ENCODE assay signal across 24 cellular contexts in genomic region chr13:22001336-22001735, GRCh38.
A peak's percentile ranks its signal among the peaks of the same experiment; 100 is the strongest.
DNase-seq lines count a peak whose midpoint lies in the region; ATAC-seq and TF ChIP-seq lines count a peak whose summit lies in the region.
"Had no signal": no experiment of that assay in that cellular context is flagged by ENCODE, and none has a peak within 500 bp of the region (broad histone marks: within the 10 kb centered on the region; RNA-seq: fewer than 3 reads in every experiment).

No MANE protein-coding gene starts in this region.

- TF ChIP-seq CTCF in osteocyte (IDR thresholded peaks at IDR 0.05): no peak
- TF ChIP-seq CTCF in spleen (IDR thresholded peaks at IDR 0.05 in 8 of 11, conservative IDR thresholded peaks at IDR 0.05 in 3 of 11): no peak

- H3K27ac ChIP-seq in spleen: no peak overlapping the region
- H3K27ac ChIP-seq: BLaER1 had no signal

- no peak overlapping the region for H3K4me3 Mint-ChIP-seq in osteocyte (ENCODE audit: unreplicated experiment)
- H3K4me3 Mint-ChIP-seq: CD14-positive monocyte; CD4-positive, alpha-beta memory T cell; CD4-positive, CD25-positive, alpha-beta regulatory T cell; CD8-positive, alpha-beta memory T cell had no signal

- peaks cover 0 to 25% (median 0%) of the 10 kb centered on the region in 7 donors for H3K27me3 ChIP-seq in spleen (replicated peaks in 1 of 7)
- H3K27me3 ChIP-seq: BE2C, BLaER1 had no signal

- no peaks in the 10 kb centered on the region for H3K4me1 ChIP-seq in spleen
- H3K4me1 ChIP-seq: BE2C had no signal

- no peaks in the 10 kb centered on the region for H3K36me3 ChIP-seq in spleen
- H3K36me3 ChIP-seq: BE2C, BLaER1 had no signal

- no peak overlapping the region for H3K4me3 ChIP-seq in spleen
- H3K4me3 ChIP-seq: BLaER1, GM12878 had no signal

- no peaks in the 10 kb centered on the region for H3K9me3 ChIP-seq in spleen
- H3K9me3 ChIP-seq: BLaER1 had no signal

- ATAC-seq in left cardiac atrium (no peak), HG03521 (IDR thresholded peaks at IDR 0.05; ENCODE audit: unreplicated experiment) (no peak)
- ATAC-seq: GM12878 had no signal

- no peaks in the 10 kb centered on the region for H3K36me3 Mint-ChIP-seq in osteocyte (ENCODE audit: unreplicated experiment)
- H3K36me3 Mint-ChIP-seq: CD14-positive monocyte; CD4-positive, alpha-beta memory T cell; CD4-positive, CD25-positive, alpha-beta regulatory T cell had no signal

- no peaks in the 10 kb centered on the region for H3K4me1 Mint-ChIP-seq in osteocyte (ENCODE audit: unreplicated experiment)
- H3K4me1 Mint-ChIP-seq: CD14-positive monocyte had no signal

- 83 to 93% (median 89%) methylated on average over 9 of the region's 9 CpGs for WGBS in spleen, 5 donors

- DNase-seq in cardiac septum (ENCODE audit: low spot score) (peak; percentile 58), left cardiac atrium (no peak), osteocyte (ENCODE audit: extremely low spot score, unreplicated experiment) (peak; percentile 71), spleen (peak; percentile 51), NCI-H2107 treated with DMSO at 0.1 percent for 48 hours (lab: John Stamatoyannopoulos, UW; ENCODE audit: unreplicated experiment) (no peak)
- DNase-seq: 8988T; ACHN; BE2C; C1 segment of cervical spinal cord; CD4-positive, alpha-beta memory T cell; CD4-positive, CD25-positive, alpha-beta regulatory T cell; CD8-positive, alpha-beta memory T cell; COR-L47; DMS 273 treated with DMSO at 0.1 percent for 48 hours; DMS153; DMS53; DMS79; DND-41; EL; GDM1 had no signal

- H3K9me3 Mint-ChIP-seq in osteocyte (ENCODE audit: unreplicated experiment): peaks cover 13% of the 10 kb centered on the region

- TF ChIP-seq POLR2A in spleen (IDR thresholded peaks at IDR 0.05): no peak

- intact Hi-C loops in cardiac septum (cut with DNase I) (no loop called here), left cardiac atrium (cut with DNase I) (no loop called here), spleen (cut with DNase I; ENCODE audit: low total_unique reads) (no loop called here)

- no peaks in the 10 kb centered on the region for H3K27me3 Mint-ChIP-seq in osteocyte (ENCODE audit: unreplicated experiment)

- H3K27ac Mint-ChIP-seq in osteocyte (ENCODE audit: unreplicated experiment): no peak overlapping the region
- H3K27ac Mint-ChIP-seq: CD4-positive, CD25-positive, alpha-beta regulatory T cell had no signal

Comparison
In these comparisons a context has a peak if more than half of its experiments do, and no peak if none do; other contexts are left out.
1. DNase-seq: peak in cardiac septum (single experiment), osteocyte (single experiment) and spleen (single experiment); none in left cardiac atrium (single experiment) and NCI-H2107 treated with DMSO at 0.1 percent for 48 hours (single experiment).